In genomic region chr11:94988748-94989147, GRCh38 we compare ENCODE assay signal across 3 cellular contexts. TPM values are rescaled to one million over a fixed set of nuclear protein-coding genes. Genes with fewer than 3 reads are reported as not detected.
"Had no signal": no experiment of that assay in that cellular context is flagged by ENCODE, and none has a peak within 500 bp of the region (broad histone marks: within the 10 kb centered on the region; RNA-seq: fewer than 3 reads in every experiment).

No MANE protein-coding gene starts in this region.

- ATAC-seq: GM12878 had no signal

- DNase-seq: GDM1, GF-D8 had no signal

RNA-seq across cellular contexts. Expression of gene KDM4E, which starts 36.3 kb away (rescaled TPM):
- total RNA-seq: GM12878 had no signal
